ENCODE assay signal across 9 cellular contexts in the genomic region with DNA sequence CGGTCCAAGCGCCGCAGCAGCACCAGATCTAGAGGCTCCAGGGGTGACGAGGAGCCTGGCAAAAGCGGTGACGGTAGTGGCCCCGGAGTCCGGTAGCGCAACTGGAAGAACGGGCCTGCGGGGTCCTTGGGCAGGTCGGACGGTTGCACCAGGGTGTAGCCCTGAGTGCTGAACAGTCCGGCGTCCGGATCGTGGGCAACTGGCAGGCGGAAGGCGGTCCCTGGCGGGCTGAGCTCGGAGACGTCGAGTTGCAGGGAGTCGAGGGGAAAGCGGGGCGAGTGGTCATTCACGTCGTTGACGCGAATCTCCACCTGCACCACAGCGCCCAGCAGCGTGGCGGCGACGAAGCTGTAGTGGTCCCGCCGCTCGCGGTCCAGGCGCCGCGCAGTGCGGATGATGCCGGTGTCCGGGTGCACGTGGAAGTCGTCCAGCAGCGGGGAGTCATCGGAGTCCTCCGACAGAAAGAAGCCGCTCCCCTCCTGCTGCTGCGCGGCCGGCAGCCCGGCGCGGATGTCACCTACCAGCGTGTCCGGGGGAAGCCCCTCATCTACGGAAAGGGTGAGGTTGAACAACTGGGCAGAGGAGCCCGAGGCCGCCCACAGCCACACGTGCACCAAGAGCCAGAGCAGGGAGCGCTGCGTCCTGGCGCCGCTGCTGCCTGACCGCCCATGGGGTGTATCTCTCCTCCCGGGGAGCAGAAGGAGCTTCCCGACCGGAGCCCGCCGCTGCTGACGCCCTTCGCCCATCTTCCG. TPM values are rescaled to one million over a fixed set of nuclear protein-coding genes. Genes with fewer than 3 reads are reported as not detected.
DNase-seq lines count a peak whose midpoint lies in the region; ATAC-seq and TF ChIP-seq lines count a peak whose summit lies in the region.
"Had no signal": no experiment of that assay in that cellular context is flagged by ENCODE, and none has a peak within 500 bp of the region (broad histone marks: within the 10 kb centered on the region; RNA-seq: fewer than 3 reads in every experiment).

No MANE protein-coding gene starts in this region.

- H3K4me1 Mint-ChIP-seq in Caco-2 (ENCODE audit: low read depth, unreplicated experiment) = no peaks in the 10 kb centered on the region

- H3K9ac ChIP-seq in colonic mucosa (ENCODE audit: low read depth in 2 of 2, low read length in 2 of 2) (peak overlapping the region in 1 of 2 donors; percentile 12), mucosa of rectum (ENCODE audit: low read depth in 1 of 2, low read length in 2 of 2) (peak overlapping the region in 1 of 2 donors; percentile 31)

- DNase-seq in Caco-2 = no peak
- DNase-seq in colonic mucosa = no peak
- DNase-seq in KG1 (lab: John Stamatoyannopoulos, UW) = no peak
- DNase-seq in NCI-H524 treated with DMSO at 0.1 percent for 48 hours (lab: John Stamatoyannopoulos, UW) = no peak
- no peak for DNase-seq in hepatic stellate cell (ENCODE audit: low spot score)

- no peaks in the 10 kb centered on the region for H3K9me3 Mint-ChIP-seq in Caco-2 (ENCODE audit: unreplicated experiment)

- CTCF ChIA-PET in Caco-2 (lab: Charles Lee) = interaction anchor here (0.8 kb wide), 1 partner anchor 74 kb away, joined by 3 read pairs; no protein-coding TSS in a partner anchor

- H3K4me3 ChIP-seq in Caco-2 (ENCODE audit: low read depth, low read length) (no peak overlapping the region), colonic mucosa (peak overlapping the region; percentile 13), mucosa of rectum (ENCODE audit: low read length in 2 of 2) (peak overlapping the region; percentile 53 to 61)

- TF ChIP-seq CTCF in Caco-2 (IDR thresholded peaks at IDR 0.05; ENCODE audit: insufficient read depth in 1 of 2, low read depth in 1 of 2, low read length in 1 of 2, severe bottlenecking in 1 of 2, unreplicated experiment in 1 of 2) (no peak), colonic mucosa (IDR thresholded peaks at IDR 0.05) (no peak)

- H3K4me1 ChIP-seq in Caco-2 = no peaks in the 10 kb centered on the region
- H3K4me1 ChIP-seq in colonic mucosa = no peaks in the 10 kb centered on the region
- H3K4me1 ChIP-seq in mucosa of rectum (ENCODE audit: control insufficient read depth in 2 of 2, insufficient read depth in 2 of 2, low read length in 2 of 2) = peaks cover 0 to 8% of the 10 kb centered on the region in 2 donors

- peaks cover 16% of the 10 kb centered on the region for H3K27me3 Mint-ChIP-seq in Caco-2 (ENCODE audit: insufficient read depth, unreplicated experiment)

- H3K36me3 ChIP-seq in Caco-2 (ENCODE audit: control insufficient read depth, insufficient read depth, low read length) = no peaks in the 10 kb centered on the region
- H3K36me3 ChIP-seq in colonic mucosa = no peaks in the 10 kb centered on the region
- H3K36me3 ChIP-seq in mucosa of rectum (ENCODE audit: control insufficient read depth in 2 of 2, insufficient read depth in 2 of 2, low read length in 2 of 2) = no peaks in the 10 kb centered on the region

- POLR2A ChIA-PET in Caco-2 (lab: Charles Lee) = no interaction called here

- H3K27ac ChIP-seq in colonic mucosa (no peak overlapping the region), mucosa of rectum (ENCODE audit: low read depth in 2 of 2, low read length in 2 of 2) (peak overlapping the region in 1 of 2 donors; percentile 9)

- peak; percentile 71 for ATAC-seq in GM19452 (IDR thresholded peaks at IDR 0.05; ENCODE audit: unreplicated experiment)
- ATAC-seq in HG03521 (IDR thresholded peaks at IDR 0.05; ENCODE audit: unreplicated experiment) = peak; percentile 43

- peaks cover 4% of the 10 kb centered on the region for H3K36me3 Mint-ChIP-seq in Caco-2 (ENCODE audit: insufficient read depth, unreplicated experiment)

- H3K27ac Mint-ChIP-seq in Caco-2 (ENCODE audit: unreplicated experiment) = no peak overlapping the region

- no TSS peak for BruUV-seq in Caco-2 (replicated peaks; lab: Mats Ljungman, UMichigan)

- intact Hi-C loops in Caco-2 (cut with micrococcal nuclease; ENCODE audit: unreplicated experiment) (no loop called here), colonic mucosa (cut with DNase I) (no loop called here)

- H3K4me3 Mint-ChIP-seq in Caco-2 (ENCODE audit: unreplicated experiment) = peak overlapping the region; percentile 73

- H3K27me3 ChIP-seq in Caco-2 (replicated peaks; ENCODE audit: control insufficient read depth, insufficient read depth, low read length) (no peaks in the 10 kb centered on the region), colonic mucosa (peaks cover 32% of the 10 kb centered on the region), mucosa of rectum (ENCODE audit: control insufficient read depth in 2 of 2, insufficient read depth in 2 of 2, low read length in 2 of 2) (peaks cover 18 to 19% of the 10 kb centered on the region in 2 donors)

- no peaks in the 10 kb centered on the region for H3K9me3 ChIP-seq in Caco-2
- no peaks in the 10 kb centered on the region for H3K9me3 ChIP-seq in colonic mucosa
- H3K9me3 ChIP-seq in mucosa of rectum (ENCODE audit: control insufficient read depth in 2 of 2, low read length in 2 of 2) = no peaks in the 10 kb centered on the region

RNA-seq across cellular contexts. Expression of a gene that starts 0.8 kb away (rescaled TPM):
- total RNA-seq in Caco-2 (2022) = not detected in 2 replicates
- 1 to 10 TPM; 1.2 to 1.5 TPM for total RNA-seq in colonic mucosa
- total RNA-seq: HT1080 had no signal

RNA-seq across cellular contexts. Expression of a gene that starts 59.4 kb away (rescaled TPM):
- total RNA-seq in Caco-2 (2022) (99.4 and 113 TPM in 2 replicates), colonic mucosa (10 to 100 TPM; 60.4 to 74.3 TPM)
